In genomic region chr11:114026355-114026754, GRCh38 we compare ENCODE assay signal across 8 cellular contexts. TPM values are rescaled to one million over a fixed set of nuclear protein-coding genes. Genes with fewer than 3 reads are reported as not detected.
DNase-seq lines count a peak whose midpoint lies in the region; ATAC-seq lines count a peak whose summit lies in the region.

No MANE protein-coding gene starts in this region.

- H3K9me3 ChIP-seq in GM23248 (ENCODE audit: low read depth) (no peaks in the 10 kb centered on the region), T-helper 17 cell (ENCODE audit: control insufficient read depth, low read length, poor library complexity, severe bottlenecking) (no peaks in the 10 kb centered on the region)

- peak; percentile 31 to 57 for DNase-seq in AML-193 (lab: John Stamatoyannopoulos, UW)
- peak; percentile 28 for DNase-seq in GM23248
- DNase-seq in T-helper 17 cell, result no peak
- peak; percentile 19 for DNase-seq in iPS DF 4.7 (ENCODE audit: extremely low read depth, low spot score)
- DNase-seq in NOMO-1 (lab: John Stamatoyannopoulos, UW; ENCODE audit: unreplicated experiment in 2 of 2), result no peak
- no peak for DNase-seq in NCI-H1694 treated with DMSO at 0.1 percent for 48 hours (lab: John Stamatoyannopoulos, UW)
- no peak for DNase-seq in amniotic stem cell (lab: John Stamatoyannopoulos, UW)

- no peaks in the 10 kb centered on the region for H3K4me1 ChIP-seq in GM23248 (ENCODE audit: insufficient read depth)

- peaks cover 70% of the 10 kb centered on the region for H3K27me3 ChIP-seq in GM23248 (replicated peaks; ENCODE audit: insufficient read depth)

- no peaks in the 10 kb centered on the region for H3K36me3 ChIP-seq in GM23248 (ENCODE audit: low read depth)

- H3K27ac Mint-ChIP-seq in T-helper 17 cell, result no peak overlapping the region

- H3K9ac ChIP-seq in GM23248, result no peak overlapping the region

- no peak overlapping the region for H3K4me3 Mint-ChIP-seq in T-helper 17 cell

- WGBS in GM23248 (ENCODE audit: low coverage in 1 of 2, low lambda C conversion rate in 2 of 2, missing lambda C conversion rate in 2 of 2), 2 experiments, result 78 to 82% methylated on average over 1 of the region's 1 CpG

- no peaks in the 10 kb centered on the region for H3K79me2 ChIP-seq in GM23248 (ENCODE audit: insufficient read depth)

- no peak overlapping the region for H3K4me2 ChIP-seq in GM23248 (ENCODE audit: unreplicated experiment)

- no peak overlapping the region for H3K4me3 ChIP-seq in GM23248

- no peaks in the 10 kb centered on the region for H3F3A ChIP-seq in GM23248 (ENCODE audit: insufficient read depth)

- in situ Hi-C loops in GM23248 (cut with MboI), result no loop called here

- H4K20me1 ChIP-seq in GM23248 (ENCODE audit: insufficient read depth), result no peaks in the 10 kb centered on the region

- peaks cover 34% of the 10 kb centered on the region for H3K27me3 Mint-ChIP-seq in T-helper 17 cell

- ATAC-seq in T-helper 17 cell (peak; percentile 76), GM18909 (IDR thresholded peaks at IDR 0.05; ENCODE audit: poor library complexity, unreplicated experiment) (no peak)

- H3K27ac ChIP-seq in GM23248, result no peak overlapping the region

- H2AFZ ChIP-seq in GM23248, result no peak overlapping the region

- H3K36me3 Mint-ChIP-seq in T-helper 17 cell (ENCODE audit: low read depth), result peaks cover 2% of the 10 kb centered on the region

- no peaks in the 10 kb centered on the region for H3K9me2 ChIP-seq in GM23248 (ENCODE audit: insufficient read depth)

- H3K4me1 Mint-ChIP-seq in T-helper 17 cell, result peaks cover 13% of the 10 kb centered on the region

RNA-seq across cellular contexts. Expression of gene ZBTB16, which starts 33.2 kb away (rescaled TPM):
- not detected in 2 replicates for total RNA-seq in GM23248 (2014; rRNA removed; shearing (Covaris generic))
- polyA plus RNA-seq in GM23248 (2016; fragmentation: Nextera tagmentation; extraction: Ambion mirVana), result not detected in 2 replicates
- total RNA-seq in T-helper 17 cell, result 10 to 100 TPM; 17.2 to 20.7 TPM

RNA-seq across cellular contexts. Expression of gene HTR3A, which starts 51.4 kb away (rescaled TPM):
- total RNA-seq in GM23248 (2014; rRNA removed; shearing (Covaris generic)), result not detected in 2 replicates
- polyA plus RNA-seq in GM23248 (2016; fragmentation: Nextera tagmentation; extraction: Ambion mirVana), result not detected in 2 replicates
- total RNA-seq in T-helper 17 cell, result not detected

Comparison
In these comparisons a context has a peak if more than half of its experiments do, and no peak if none do; other contexts are left out.
1. DNase-seq: peak in AML-193 (2 of 2), GM23248 (single experiment) and iPS DF 4.7 (single experiment); none in T-helper 17 cell (0 of 3), NOMO-1 (0 of 2), NCI-H1694 treated with DMSO at 0.1 percent for 48 hours (single experiment) and amniotic stem cell (single experiment).
2. RNA of gene ZBTB16, which starts 33.2 kb away (total RNA-seq): 17.2 to 20.7 TPM in T-helper 17 cell; not detected in GM23248; every median in the first group is over 10 times any median in the second.